Comparison of ENCODE assay signal across 16 cellular contexts in genomic region chr2:76268928-76269327, GRCh38.
A peak's percentile ranks its signal among the peaks of the same experiment; 100 is the strongest.
DNase-seq lines count a peak whose midpoint lies in the region; ATAC-seq, FAIRE-seq and TF ChIP-seq lines count a peak whose summit lies in the region.
"Had no signal": no experiment of that assay in that cellular context is flagged by ENCODE, and none has a peak within 500 bp of the region (broad histone marks: within the 10 kb centered on the region; RNA-seq: fewer than 3 reads in every experiment).

No MANE protein-coding gene starts in this region.

- no peak overlapping the region for H3K9ac ChIP-seq in neural progenitor cell

- H3K36me3 ChIP-seq in HAP-1 (replicated peaks) (no peaks in the 10 kb centered on the region), neural progenitor cell (no peaks in the 10 kb centered on the region)
- H3K36me3 ChIP-seq: stomach had no signal

- no peak for FAIRE-seq in RCC 7860 (lab: Jason Lieb, UNC)

- H3K27ac Mint-ChIP-seq in neural progenitor cell = peak overlapping the region; percentile 50
- no peak overlapping the region for H3K27ac Mint-ChIP-seq in activated CD4-positive, alpha-beta memory T cell treated with anti-CD3 and anti-CD28 coated beads, Interleukin-2, amount 10 ng/mL, durations not matched to agents 7 days and 5 days
- H3K27ac Mint-ChIP-seq in CD4-positive, alpha-beta T cell = no peak overlapping the region
- H3K27ac Mint-ChIP-seq: activated naive CD4-positive, alpha-beta T cell treated with anti-CD3 and anti-CD28 coated beads, Interleukin-2, amount 10 ng/mL, durations not matched to agents 7 days and 5 days; immature natural killer cell had no signal

- H3K4me1 ChIP-seq in HAP-1 (peaks cover 15% of the 10 kb centered on the region), neural progenitor cell (peaks cover 10% of the 10 kb centered on the region)
- H3K4me1 ChIP-seq: stomach had no signal

- POLR2A ChIA-PET in activated CD4-positive, alpha-beta memory T cell treated with anti-CD3 and anti-CD28 coated beads, Interleukin-2, amount 10 ng/mL, durations not matched to agents 7 days and 5 days (lab: Charles Lee) = no interaction called here
- POLR2A ChIA-PET in CD4-positive, alpha-beta T cell (lab: Charles Lee) = no interaction called here

- intact Hi-C loops in CD4-positive, alpha-beta T cell (cut with DNase I, micrococcal nuclease) = no loop called here

- H3K4me1 Mint-ChIP-seq in neural progenitor cell = peaks cover 23% of the 10 kb centered on the region
- no peaks in the 10 kb centered on the region for H3K4me1 Mint-ChIP-seq in activated CD4-positive, alpha-beta memory T cell treated with anti-CD3 and anti-CD28 coated beads, Interleukin-2, amount 10 ng/mL, durations not matched to agents 7 days and 5 days
- H3K4me1 Mint-ChIP-seq in CD4-positive, alpha-beta T cell (ENCODE audit: low read depth) = no peaks in the 10 kb centered on the region
- H3K4me1 Mint-ChIP-seq: activated naive CD4-positive, alpha-beta T cell treated with anti-CD3 and anti-CD28 coated beads, Interleukin-2, amount 10 ng/mL, durations not matched to agents 7 days and 5 days; immature natural killer cell had no signal

- H3K9me3 ChIP-seq in HAP-1 (no peaks in the 10 kb centered on the region; the same call in 1 of the 2 replicates), neural progenitor cell (ENCODE audit: low read depth) (no peaks in the 10 kb centered on the region)
- peaks cover 4% of the 10 kb centered on the region for H3K9me3 ChIP-seq in CD4-positive, alpha-beta T cell (ENCODE audit: control insufficient read depth, low read length)
- H3K9me3 ChIP-seq: stomach had no signal

- ATAC-seq in HG03159 (IDR thresholded peaks at IDR 0.05; ENCODE audit: unreplicated experiment) = no peak
- no peak for ATAC-seq in CD4-positive, alpha-beta T cell (ENCODE audit: poor library complexity)

- no peaks in the 10 kb centered on the region for H3K36me3 Mint-ChIP-seq in neural progenitor cell
- H3K36me3 Mint-ChIP-seq in activated CD4-positive, alpha-beta memory T cell treated with anti-CD3 and anti-CD28 coated beads, Interleukin-2, amount 10 ng/mL, durations not matched to agents 7 days and 5 days (ENCODE audit: low read depth) = no peaks in the 10 kb centered on the region
- no peaks in the 10 kb centered on the region for H3K36me3 Mint-ChIP-seq in CD4-positive, alpha-beta T cell (ENCODE audit: low read depth)
- H3K36me3 Mint-ChIP-seq: activated naive CD4-positive, alpha-beta T cell treated with anti-CD3 and anti-CD28 coated beads, Interleukin-2, amount 10 ng/mL, durations not matched to agents 7 days and 5 days; immature natural killer cell had no signal

- no peaks in the 10 kb centered on the region for H4K20me1 ChIP-seq in neural progenitor cell (ENCODE audit: low read depth)

- no peak overlapping the region for H3K27ac ChIP-seq in neural progenitor cell
- no peak overlapping the region for H3K27ac ChIP-seq in CD4-positive, alpha-beta T cell (ENCODE audit: low read depth, low read length)
- H3K27ac ChIP-seq: stomach had no signal

- no peaks in the 10 kb centered on the region for H3K79me2 ChIP-seq in neural progenitor cell (ENCODE audit: low read depth)

- H3K27me3 Mint-ChIP-seq in neural progenitor cell (ENCODE audit: insufficient read depth, low read depth) = peaks cover 2% of the 10 kb centered on the region
- H3K27me3 Mint-ChIP-seq in activated CD4-positive, alpha-beta memory T cell treated with anti-CD3 and anti-CD28 coated beads, Interleukin-2, amount 10 ng/mL, durations not matched to agents 7 days and 5 days = no peaks in the 10 kb centered on the region
- no peaks in the 10 kb centered on the region for H3K27me3 Mint-ChIP-seq in CD4-positive, alpha-beta T cell
- H3K27me3 Mint-ChIP-seq: activated naive CD4-positive, alpha-beta T cell treated with anti-CD3 and anti-CD28 coated beads, Interleukin-2, amount 10 ng/mL, durations not matched to agents 7 days and 5 days had no signal

- no peak overlapping the region for H3K4me3 ChIP-seq in HAP-1
- no peak overlapping the region for H3K4me3 ChIP-seq in epithelial cell of esophagus (ENCODE audit: low read length)
- H3K4me3 ChIP-seq in neural progenitor cell = no peak overlapping the region
- H3K4me3 ChIP-seq: stomach had no signal

- H3K27me3 ChIP-seq in HAP-1 (ENCODE audit: low read depth) (no peaks in the 10 kb centered on the region), neural progenitor cell (no peaks in the 10 kb centered on the region)
- no peaks in the 10 kb centered on the region for H3K27me3 ChIP-seq in CD4-positive, alpha-beta T cell (ENCODE audit: control insufficient read depth, insufficient read depth, low read length)
- H3K27me3 ChIP-seq: stomach had no signal

- no peaks in the 10 kb centered on the region for H3K9me3 Mint-ChIP-seq in neural progenitor cell
- peaks cover 4% of the 10 kb centered on the region for H3K9me3 Mint-ChIP-seq in activated CD4-positive, alpha-beta memory T cell treated with anti-CD3 and anti-CD28 coated beads, Interleukin-2, amount 10 ng/mL, durations not matched to agents 7 days and 5 days
- H3K9me3 Mint-ChIP-seq in CD4-positive, alpha-beta T cell = peaks cover 4% of the 10 kb centered on the region
- H3K9me3 Mint-ChIP-seq: activated naive CD4-positive, alpha-beta T cell treated with anti-CD3 and anti-CD28 coated beads, Interleukin-2, amount 10 ng/mL, durations not matched to agents 7 days and 5 days had no signal

- CTCF ChIA-PET in activated CD4-positive, alpha-beta memory T cell treated with anti-CD3 and anti-CD28 coated beads, Interleukin-2, amount 10 ng/mL, durations not matched to agents 7 days and 5 days (lab: Charles Lee) = no interaction called here
- CTCF ChIA-PET in CD4-positive, alpha-beta T cell (lab: Charles Lee) = no interaction called here

- TF ChIP-seq CTCF in epithelial cell of esophagus (IDR thresholded peaks at IDR 0.05; ENCODE audit: insufficient read depth, low read depth, low read length, missing control alignments) (no peak), neural progenitor cell (IDR thresholded peaks at IDR 0.05) (no peak)
- TF ChIP-seq CTCF in CD4-positive, alpha-beta T cell (IDR thresholded peaks at IDR 0.05) = no peak

- in situ Hi-C loops in HAP-1 (cut with MboI; ENCODE audit: low sequenced_read_pairs) = no loop called here

- H3K4me2 ChIP-seq in neural progenitor cell = no peak overlapping the region

- DNase-seq in HAP-1 (ENCODE audit: low spot score in 2 of 2) (peak; percentile 22 to 44), RPMI7951 (ENCODE audit: low read depth) (peak; percentile 16), epithelial cell of esophagus (ENCODE audit: low read depth) (peak; percentile 6), neural progenitor cell (ENCODE audit: low spot score) (no peak), RCC 7860 (ENCODE audit: low spot score) (no peak)
- DNase-seq in activated CD4-positive, alpha-beta memory T cell treated with anti-CD3 and anti-CD28 coated beads, Interleukin-2, amount 10 ng/mL, durations not matched to agents 7 days and 5 days = no peak
- DNase-seq in CD4-positive, alpha-beta T cell = no peak
- DNase-seq: activated CD4-positive, alpha-beta T cell treated with anti-CD3 and anti-CD28 coated beads for 1 hour; activated CD8-positive, alpha-beta memory T cell treated with anti-CD3 and anti-CD28 coated beads, Interleukin-2, amount 50 U/mL, for 4 hours; activated naive CD4-positive, alpha-beta T cell treated with anti-CD3 and anti-CD28 coated beads, Interleukin-2, amount 10 ng/mL, durations not matched to agents 7 days and 5 days; C1 segment of cervical spinal cord; immature natural killer cell; midbrain; NCI-H2081; stomach had no signal

- H3F3A ChIP-seq in neural progenitor cell (ENCODE audit: low read depth) = no peaks in the 10 kb centered on the region

- H2AFZ ChIP-seq in neural progenitor cell (replicated peaks) = no peak overlapping the region

- H3K4me3 Mint-ChIP-seq in neural progenitor cell = no peak overlapping the region
- H3K4me3 Mint-ChIP-seq in activated CD4-positive, alpha-beta memory T cell treated with anti-CD3 and anti-CD28 coated beads, Interleukin-2, amount 10 ng/mL, durations not matched to agents 7 days and 5 days = no peak overlapping the region
- H3K4me3 Mint-ChIP-seq in CD4-positive, alpha-beta T cell = no peak overlapping the region
- H3K4me3 Mint-ChIP-seq: activated naive CD4-positive, alpha-beta T cell treated with anti-CD3 and anti-CD28 coated beads, Interleukin-2, amount 10 ng/mL, durations not matched to agents 7 days and 5 days; immature natural killer cell had no signal

Comparison
In these comparisons a context has a peak if more than half of its experiments do, and no peak if none do; other contexts are left out.
1. DNase-seq: peak in HAP-1 (2 of 2), RPMI7951 (single experiment) and epithelial cell of esophagus (single experiment); none in neural progenitor cell (single experiment), activated CD4-positive, alpha-beta memory T cell treated with anti-CD3 and anti-CD28 coated beads, Interleukin-2, amount 10 ng/mL, durations not matched to agents 7 days and 5 days (single experiment), CD4-positive, alpha-beta T cell (0 of 10) and RCC 7860 (single experiment).